In the genomic region with DNA sequence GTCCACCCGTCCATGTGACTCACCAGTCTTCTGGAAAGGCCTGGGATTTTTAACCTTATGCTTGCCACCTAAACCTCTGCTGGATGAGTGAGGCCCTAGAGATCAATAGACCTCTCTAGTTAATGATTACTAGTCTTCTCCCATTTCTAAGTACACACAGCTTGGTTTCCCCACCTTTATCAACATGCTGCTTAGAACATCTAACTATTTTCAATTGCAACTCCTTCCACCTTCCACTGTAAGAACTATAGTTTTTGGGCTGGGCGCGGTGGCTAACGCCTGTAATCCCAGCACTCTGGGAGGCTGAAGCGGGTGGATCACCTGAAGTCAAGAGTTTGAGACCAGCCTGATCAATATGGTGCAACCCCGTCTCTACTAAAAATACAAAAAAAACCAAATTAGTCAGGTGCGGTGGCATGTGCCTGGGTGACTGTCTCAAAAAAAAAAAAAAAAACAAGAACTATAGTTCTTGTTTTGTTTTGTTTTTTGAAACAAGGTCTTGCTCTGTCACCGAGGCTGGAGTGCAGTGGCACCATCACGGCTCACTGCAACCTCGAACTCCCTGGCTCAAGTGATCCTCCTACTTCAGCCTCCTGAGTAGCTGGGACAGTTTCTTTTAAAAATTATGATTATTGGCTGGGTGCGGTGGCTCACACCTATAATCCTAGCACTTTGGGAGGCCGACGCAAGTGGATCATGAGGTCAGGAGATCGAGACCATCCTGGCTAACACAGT, we compare ENCODE assay signal across 1 cellular context.
TF ChIP-seq lines count a peak whose summit lies in the region.

No MANE protein-coding gene starts in this region.

TF ChIP-seq in HepG2, 621 proteins besides CTCF, POLR2A, EP300 and RAD21 (continued from another document and continues in another):
- TF ChIP-seq, protein P1, sequence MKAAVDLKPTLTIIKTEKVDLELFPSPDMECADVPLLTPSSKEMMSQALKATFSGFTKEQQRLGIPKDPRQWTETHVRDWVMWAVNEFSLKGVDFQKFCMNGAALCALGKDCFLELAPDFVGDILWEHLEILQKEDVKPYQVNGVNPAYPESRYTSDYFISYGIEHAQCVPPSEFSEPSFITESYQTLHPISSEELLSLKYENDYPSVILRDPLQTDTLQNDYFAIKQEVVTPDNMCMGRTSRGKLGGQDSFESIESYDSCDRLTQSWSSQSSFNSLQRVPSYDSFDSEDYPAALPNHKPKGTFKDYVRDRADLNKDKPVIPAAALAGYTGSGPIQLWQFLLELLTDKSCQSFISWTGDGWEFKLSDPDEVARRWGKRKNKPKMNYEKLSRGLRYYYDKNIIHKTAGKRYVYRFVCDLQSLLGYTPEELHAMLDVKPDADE (CRISPR knock-in tag; IDR thresholded peaks at IDR 0.05), result no peak
- TF ChIP-seq ZNF562 (CRISPR knock-in tag; IDR thresholded peaks at IDR 0.05; ENCODE audit: borderline replicate concordance) (no peak), ZNF776 (CRISPR knock-in tag; IDR thresholded peaks at IDR 0.05) (no peak), HNRNPK (IDR thresholded peaks at IDR 0.05; ENCODE audit: low read depth, low read length, poor library complexity, severe bottlenecking) (no peak), ZNF572 (CRISPR knock-in tag; IDR thresholded peaks at IDR 0.05) (no peak), ARID4A (CRISPR knock-in tag; IDR thresholded peaks at IDR 0.05; ENCODE audit: borderline replicate concordance) (peak; percentile 39; the same call in 1 of the 2 replicates), NAIF1 (CRISPR knock-in tag; IDR thresholded peaks at IDR 0.05; ENCODE audit: borderline replicate concordance) (no peak; the same call in 1 of the 2 replicates), SNAI1 (CRISPR knock-in tag; IDR thresholded peaks at IDR 0.05; ENCODE audit: borderline replicate concordance) (no peak), ARNTL (CRISPR knock-in tag; IDR thresholded peaks at IDR 0.05) (peak; percentile 89), SMYD3 (CRISPR knock-in tag; IDR thresholded peaks at IDR 0.05) (no peak), ZSCAN30 (CRISPR knock-in tag; IDR thresholded peaks at IDR 0.05) (no peak), TMF1 (CRISPR knock-in tag; IDR thresholded peaks at IDR 0.05; ENCODE audit: low read depth) (no peak), SMARCC2 (IDR thresholded peaks at IDR 0.05) (0 out of 2 replicates have a peak, but pooled peaks have one; percentile 2), ZSCAN9 (CRISPR knock-in tag; IDR thresholded peaks at IDR 0.05; ENCODE audit: borderline replicate concordance) (peak; percentile 65; the same call in 1 of the 2 replicates), HOXA5 (CRISPR knock-in tag; IDR thresholded peaks at IDR 0.05) (peak; percentile 62; the same call in 1 of the 2 replicates), POGK (CRISPR knock-in tag; conservative IDR thresholded peaks at IDR 0.05) (peak; percentile 51; the same call in 1 of the 2 replicates), ATF7 (IDR thresholded peaks at IDR 0.05) (no peak), ATF7 (CRISPR knock-in tag; IDR thresholded peaks at IDR 0.05) (no peak), ZNF597 (CRISPR knock-in tag; IDR thresholded peaks at IDR 0.05) (no peak), ZBTB20 (CRISPR knock-in tag; IDR thresholded peaks at IDR 0.05; ENCODE audit: borderline replicate concordance, low read depth) (no peak), ZNF510 (CRISPR knock-in tag; IDR thresholded peaks at IDR 0.05; ENCODE audit: low read depth) (no peak), ZNF839 (CRISPR knock-in tag; IDR thresholded peaks at IDR 0.05; ENCODE audit: borderline replicate concordance) (no peak), ZFP36 (IDR thresholded peaks at IDR 0.05; ENCODE audit: borderline replicate concordance, low read depth, low read length, partially characterized antibody) (no peak), ZNF766 (CRISPR knock-in tag; IDR thresholded peaks at IDR 0.05; ENCODE audit: borderline replicate concordance) (no peak; the same call in 1 of the 2 replicates), DNMT1 (CRISPR knock-in tag; IDR thresholded peaks at IDR 0.05) (no peak), ZNF20 (CRISPR knock-in tag; IDR thresholded peaks at IDR 0.05) (no peak), ZNF335 (CRISPR knock-in tag; IDR thresholded peaks at IDR 0.05) (peak; percentile 70; the same call in 1 of the 2 replicates), SAFB2 (CRISPR knock-in tag; IDR thresholded peaks at IDR 0.05; ENCODE audit: borderline replicate concordance, low read depth) (no peak), ZNF660 (CRISPR knock-in tag; IDR thresholded peaks at IDR 0.05; ENCODE audit: borderline replicate concordance, low read depth) (no peak), ZFP90 (CRISPR knock-in tag; IDR thresholded peaks at IDR 0.05; ENCODE audit: borderline replicate concordance) (0 out of 2 replicates have a peak, but pooled peaks have one; percentile 48), EZH2 (conservative IDR thresholded peaks at IDR 0.05; ENCODE audit: low read depth, low read length) (no peak), YEATS2 (CRISPR knock-in tag; IDR thresholded peaks at IDR 0.05; ENCODE audit: borderline replicate concordance) (no peak), POGZ (CRISPR knock-in tag; IDR thresholded peaks at IDR 0.05) (peak; percentile 9; the same call in 1 of the 2 replicates), ZSCAN29 (CRISPR knock-in tag; conservative IDR thresholded peaks at IDR 0.05) (0 out of 2 replicates have a peak, but pooled peaks have one; percentile 30), CAMTA2 (CRISPR knock-in tag; IDR thresholded peaks at IDR 0.05; ENCODE audit: borderline replicate concordance) (no peak), ZNF207 (IDR thresholded peaks at IDR 0.05; ENCODE audit: borderline replicate concordance) (no peak), ZNF83 (CRISPR knock-in tag; IDR thresholded peaks at IDR 0.05; ENCODE audit: borderline replicate concordance) (no peak), ZNF746 (CRISPR knock-in tag; IDR thresholded peaks at IDR 0.05) (no peak; the same call in 1 of the 2 replicates), ZSCAN20 (CRISPR knock-in tag; IDR thresholded peaks at IDR 0.05; ENCODE audit: borderline replicate concordance) (no peak)
- TF ChIP-seq, protein P2, sequence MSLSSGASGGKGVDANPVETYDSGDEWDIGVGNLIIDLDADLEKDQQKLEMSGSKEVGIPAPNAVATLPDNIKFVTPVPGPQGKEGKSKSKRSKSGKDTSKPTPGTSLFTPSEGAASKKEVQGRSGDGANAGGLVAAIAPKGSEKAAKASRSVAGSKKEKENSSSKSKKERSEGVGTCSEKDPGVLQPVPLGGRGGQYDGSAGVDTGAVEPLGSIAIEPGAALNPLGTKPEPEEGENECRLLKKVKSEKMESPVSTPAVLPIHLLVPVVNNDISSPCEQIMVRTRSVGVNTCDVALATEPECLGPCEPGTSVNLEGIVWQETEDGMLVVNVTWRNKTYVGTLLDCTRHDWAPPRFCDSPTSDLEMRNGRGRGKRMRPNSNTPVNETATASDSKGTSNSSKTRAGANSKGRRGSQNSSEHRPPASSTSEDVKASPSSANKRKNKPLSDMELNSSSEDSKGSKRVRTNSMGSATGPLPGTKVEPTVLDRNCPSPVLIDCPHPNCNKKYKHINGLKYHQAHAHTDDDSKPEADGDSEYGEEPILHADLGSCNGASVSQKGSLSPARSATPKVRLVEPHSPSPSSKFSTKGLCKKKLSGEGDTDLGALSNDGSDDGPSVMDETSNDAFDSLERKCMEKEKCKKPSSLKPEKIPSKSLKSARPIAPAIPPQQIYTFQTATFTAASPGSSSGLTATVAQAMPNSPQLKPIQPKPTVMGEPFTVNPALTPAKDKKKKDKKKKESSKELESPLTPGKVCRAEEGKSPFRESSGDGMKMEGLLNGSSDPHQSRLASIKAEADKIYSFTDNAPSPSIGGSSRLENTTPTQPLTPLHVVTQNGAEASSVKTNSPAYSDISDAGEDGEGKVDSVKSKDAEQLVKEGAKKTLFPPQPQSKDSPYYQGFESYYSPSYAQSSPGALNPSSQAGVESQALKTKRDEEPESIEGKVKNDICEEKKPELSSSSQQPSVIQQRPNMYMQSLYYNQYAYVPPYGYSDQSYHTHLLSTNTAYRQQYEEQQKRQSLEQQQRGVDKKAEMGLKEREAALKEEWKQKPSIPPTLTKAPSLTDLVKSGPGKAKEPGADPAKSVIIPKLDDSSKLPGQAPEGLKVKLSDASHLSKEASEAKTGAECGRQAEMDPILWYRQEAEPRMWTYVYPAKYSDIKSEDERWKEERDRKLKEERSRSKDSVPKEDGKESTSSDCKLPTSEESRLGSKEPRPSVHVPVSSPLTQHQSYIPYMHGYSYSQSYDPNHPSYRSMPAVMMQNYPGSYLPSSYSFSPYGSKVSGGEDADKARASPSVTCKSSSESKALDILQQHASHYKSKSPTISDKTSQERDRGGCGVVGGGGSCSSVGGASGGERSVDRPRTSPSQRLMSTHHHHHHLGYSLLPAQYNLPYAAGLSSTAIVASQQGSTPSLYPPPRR (CRISPR knock-in tag; IDR thresholded peaks at IDR 0.05; ENCODE audit: borderline replicate concordance), result peak; percentile 83; the same call in 1 of the 2 replicates
- TF ChIP-seq, protein P3, sequence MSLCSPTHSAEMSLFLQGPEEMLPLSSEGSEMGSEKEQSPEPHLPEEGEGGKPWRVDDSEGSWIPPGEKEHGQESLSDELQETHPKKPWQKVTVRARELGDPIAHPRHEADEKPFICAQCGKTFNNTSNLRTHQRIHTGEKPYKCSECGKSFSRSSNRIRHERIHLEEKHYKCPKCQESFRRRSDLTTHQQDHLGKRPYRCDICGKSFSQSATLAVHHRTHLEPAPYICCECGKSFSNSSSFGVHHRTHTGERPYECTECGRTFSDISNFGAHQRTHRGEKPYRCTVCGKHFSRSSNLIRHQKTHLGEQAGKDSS (CRISPR knock-in tag; IDR thresholded peaks at IDR 0.05; ENCODE audit: borderline replicate concordance, low read depth), result no peak
- TF ChIP-seq, protein P4, sequence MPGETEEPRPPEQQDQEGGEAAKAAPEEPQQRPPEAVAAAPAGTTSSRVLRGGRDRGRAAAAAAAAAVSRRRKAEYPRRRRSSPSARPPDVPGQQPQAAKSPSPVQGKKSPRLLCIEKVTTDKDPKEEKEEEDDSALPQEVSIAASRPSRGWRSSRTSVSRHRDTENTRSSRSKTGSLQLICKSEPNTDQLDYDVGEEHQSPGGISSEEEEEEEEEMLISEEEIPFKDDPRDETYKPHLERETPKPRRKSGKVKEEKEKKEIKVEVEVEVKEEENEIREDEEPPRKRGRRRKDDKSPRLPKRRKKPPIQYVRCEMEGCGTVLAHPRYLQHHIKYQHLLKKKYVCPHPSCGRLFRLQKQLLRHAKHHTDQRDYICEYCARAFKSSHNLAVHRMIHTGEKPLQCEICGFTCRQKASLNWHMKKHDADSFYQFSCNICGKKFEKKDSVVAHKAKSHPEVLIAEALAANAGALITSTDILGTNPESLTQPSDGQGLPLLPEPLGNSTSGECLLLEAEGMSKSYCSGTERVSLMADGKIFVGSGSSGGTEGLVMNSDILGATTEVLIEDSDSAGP (CRISPR knock-in tag; IDR thresholded peaks at IDR 0.05; ENCODE audit: borderline replicate concordance), result no peak
- TF ChIP-seq, protein P5, sequence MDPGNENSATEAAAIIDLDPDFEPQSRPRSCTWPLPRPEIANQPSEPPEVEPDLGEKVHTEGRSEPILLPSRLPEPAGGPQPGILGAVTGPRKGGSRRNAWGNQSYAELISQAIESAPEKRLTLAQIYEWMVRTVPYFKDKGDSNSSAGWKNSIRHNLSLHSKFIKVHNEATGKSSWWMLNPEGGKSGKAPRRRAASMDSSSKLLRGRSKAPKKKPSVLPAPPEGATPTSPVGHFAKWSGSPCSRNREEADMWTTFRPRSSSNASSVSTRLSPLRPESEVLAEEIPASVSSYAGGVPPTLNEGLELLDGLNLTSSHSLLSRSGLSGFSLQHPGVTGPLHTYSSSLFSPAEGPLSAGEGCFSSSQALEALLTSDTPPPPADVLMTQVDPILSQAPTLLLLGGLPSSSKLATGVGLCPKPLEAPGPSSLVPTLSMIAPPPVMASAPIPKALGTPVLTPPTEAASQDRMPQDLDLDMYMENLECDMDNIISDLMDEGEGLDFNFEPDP (CRISPR knock-in tag; conservative IDR thresholded peaks at IDR 0.05), result no peak
